ENCODE assay signal across 16 cellular contexts in the genomic region with DNA sequence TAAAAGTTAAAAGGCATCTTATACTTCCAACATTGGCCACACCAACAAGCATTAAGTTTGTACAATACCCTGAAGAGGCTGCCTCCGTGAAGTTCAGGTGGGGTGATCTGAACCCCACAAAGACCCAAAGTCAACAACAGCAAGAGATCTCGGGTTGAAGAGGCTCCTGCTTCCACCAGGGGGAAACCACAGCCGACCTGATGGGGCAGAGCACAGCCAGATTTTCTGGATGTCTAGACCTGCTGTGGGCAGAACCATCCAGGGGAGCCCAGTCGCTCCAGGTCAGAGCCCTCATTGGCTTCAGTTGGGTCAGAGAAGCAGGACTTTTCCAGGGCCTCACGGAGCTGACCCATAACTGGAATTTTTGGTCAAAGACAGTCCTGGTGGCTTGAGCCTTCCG.
DNase-seq lines count a peak whose midpoint lies in the region; ATAC-seq and TF ChIP-seq lines count a peak whose summit lies in the region.
"Had no signal": no experiment of that assay in that cellular context is flagged by ENCODE, and none has a peak within 500 bp of the region (broad histone marks: within the 10 kb centered on the region; RNA-seq: fewer than 3 reads in every experiment).

No MANE protein-coding gene starts in this region.

- intact Hi-C loops in A673 (cut with micrococcal nuclease; ENCODE audit: unreplicated experiment): no loop called here
- intact Hi-C loops in left colon (cut with DNase I, micrococcal nuclease): no loop called here

- H3K36me3 ChIP-seq in A673 (ENCODE audit: insufficient read depth, low read length, poor library complexity, severe bottlenecking) (no peaks in the 10 kb centered on the region), adipocyte (ENCODE audit: control insufficient read depth, insufficient read depth, low read length, severe bottlenecking) (no peaks in the 10 kb centered on the region), hepatocyte (replicated peaks; ENCODE audit: insufficient read depth, low read depth) (no peaks in the 10 kb centered on the region)
- H3K36me3 ChIP-seq: gastrocnemius medialis, uterus had no signal

- DNase-seq in A673 (ENCODE audit: low spot score) (no peak), GM12865 (ENCODE audit: low read depth) (peak; percentile 18), adipocyte (ENCODE audit: low read depth) (peak; percentile 19), hepatocyte (ENCODE audit: low spot score) (no peak), left colon (no peak), DMS79 treated with DMSO at 0.1 percent for 48 hours (lab: John Stamatoyannopoulos, UW) (no peak)
- DNase-seq: cerebellar nuclear complex, gastrocnemius medialis, GDM1, GOT3, NCI-H1436 treated with DMSO at 0.1 percent for 48 hours, NCI-H82, uterus had no signal

- no peaks in the 10 kb centered on the region for H4K20me1 ChIP-seq in hepatocyte (ENCODE audit: insufficient read depth, poor library complexity, severe bottlenecking)

- no peak overlapping the region for H2AFZ ChIP-seq in hepatocyte

- peaks cover 2% of the 10 kb centered on the region for H3K79me2 ChIP-seq in hepatocyte

- POLR2A ChIA-PET in A673 (lab: Charles Lee; ENCODE audit: low non-redundant PET): interaction anchor here (0.7 kb wide), 1 partner anchor 1940 kb away, joined by 22 read pairs; no protein-coding TSS in a partner anchor

- no peaks in the 10 kb centered on the region for H3K9me3 ChIP-seq in A673 (ENCODE audit: low read depth, low read length, poor library complexity, severe bottlenecking)
- H3K9me3 ChIP-seq in adipocyte (ENCODE audit: control insufficient read depth, low read length): peaks cover 11% of the 10 kb centered on the region
- H3K9me3 ChIP-seq in hepatocyte (ENCODE audit: low read depth): no peaks in the 10 kb centered on the region
- H3K9me3 ChIP-seq: gastrocnemius medialis, uterus had no signal

- H3K4me3 ChIP-seq in A673 (ENCODE audit: low read depth, low read length, poor library complexity, severe bottlenecking): no peak overlapping the region
- H3K4me3 ChIP-seq in GM12865 (ENCODE audit: low read depth, low read length): no peak overlapping the region
- no peak overlapping the region for H3K4me3 ChIP-seq in adipocyte (ENCODE audit: low read length)
- H3K4me3 ChIP-seq in hepatocyte: no peak overlapping the region
- H3K4me3 ChIP-seq: gastrocnemius medialis, uterus had no signal

- no peaks in the 10 kb centered on the region for H3K9me2 ChIP-seq in hepatocyte (replicated peaks; ENCODE audit: insufficient read depth)

- no TSS peak for BruUV-seq in A673 (replicated peaks; lab: Mats Ljungman, UMichigan)

- no peak overlapping the region for H3K4me2 ChIP-seq in hepatocyte

- TF ChIP-seq CTCF in A673 (conservative IDR thresholded peaks at IDR 0.05; ENCODE audit: low read depth, low read length): 0 out of 2 replicates have a peak, but pooled peaks have one; percentile 12
- no peak for TF ChIP-seq CTCF in GM12865 (IDR thresholded peaks at IDR 0.05; ENCODE audit: insufficient read depth, low read depth, low read length, missing control alignments)
- TF ChIP-seq CTCF in hepatocyte (IDR thresholded peaks at IDR 0.05; ENCODE audit: poor library complexity): peak; percentile 18

- H3K9ac ChIP-seq in adipocyte (ENCODE audit: low read length): no peak overlapping the region

- H3K27ac ChIP-seq in A673 (ENCODE audit: low read depth, low read length, poor library complexity, severe bottlenecking) (no peak overlapping the region), hepatocyte (no peak overlapping the region)
- H3K27ac ChIP-seq: gastrocnemius medialis, uterus had no signal

- CTCF ChIA-PET in A673 (lab: Charles Lee): no interaction called here

- 74% methylated on average over 6 of the region's 6 CpGs for WGBS in hepatocyte (ENCODE audit: low lambda C conversion rate, missing lambda C conversion rate)

- no peak for ATAC-seq in left colon
- ATAC-seq in GM21528 (IDR thresholded peaks at IDR 0.05; ENCODE audit: low FRiP score, unreplicated experiment): no peak
- no peak for ATAC-seq in GM21717 (IDR thresholded peaks at IDR 0.05; ENCODE audit: unreplicated experiment)
- ATAC-seq: gastrocnemius medialis, left lobe of liver had no signal

- H3K4me1 ChIP-seq in A673 (ENCODE audit: insufficient read depth, low read length, poor library complexity, severe bottlenecking) (no peaks in the 10 kb centered on the region), adipocyte (ENCODE audit: control insufficient read depth, insufficient read depth, low read length) (no peaks in the 10 kb centered on the region), hepatocyte (ENCODE audit: insufficient read depth) (no peaks in the 10 kb centered on the region)
- H3K4me1 ChIP-seq: gastrocnemius medialis, uterus had no signal

- peaks cover 31% of the 10 kb centered on the region for H3K27me3 ChIP-seq in A673 (replicated peaks; ENCODE audit: insufficient read depth, low read depth, low read length, poor library complexity)
- peaks cover 33% of the 10 kb centered on the region for H3K27me3 ChIP-seq in adipocyte (replicated peaks; ENCODE audit: control insufficient read depth, insufficient read depth, low read length)
- no peaks in the 10 kb centered on the region for H3K27me3 ChIP-seq in hepatocyte
- H3K27me3 ChIP-seq: uterus had no signal

Comparison
In these comparisons a context has a peak if more than half of its experiments do, and no peak if none do; other contexts are left out.
1. DNase-seq: peak in GM12865 (single experiment) and adipocyte (single experiment); none in A673 (single experiment), hepatocyte (single experiment), left colon (0 of 2) and DMS79 treated with DMSO at 0.1 percent for 48 hours (single experiment).